ENCODE assay signal across 1 cellular context in genomic region chr11:16605440-16605970, GRCh38.
TF ChIP-seq lines count a peak whose summit lies in the region.

No MANE protein-coding gene starts in this region.

TF ChIP-seq in K562, 482 proteins besides CTCF, POLR2A, EP300 and RAD21 (continued from another document and continues in another):
- TF ChIP-seq TSHZ1 (CRISPR knock-in tag; IDR thresholded peaks at IDR 0.05) (no peak), ZNF263 (CRISPR knock-in tag; IDR thresholded peaks at IDR 0.05; ENCODE audit: borderline replicate concordance) (peak; percentile 68; the same call in 1 of the 2 replicates), GTF2E2 (tag; IDR thresholded peaks at IDR 0.05) (no peak), ATF2 (CRISPR knock-in tag; IDR thresholded peaks at IDR 0.05) (no peak), SOX6 (IDR thresholded peaks at IDR 0.05) (no peak), ZNF395 (CRISPR knock-in tag; IDR thresholded peaks at IDR 0.05) (no peak), NFRKB (IDR thresholded peaks at IDR 0.05; ENCODE audit: low read depth) (peak; percentile 66), FUS (optimal IDR thresholded peaks at IDR 0.05; ENCODE audit: low read depth, low read length) (no peak), MAFK (IDR thresholded peaks at IDR 0.05; ENCODE audit: low read length) (no peak), ZNF311 (CRISPR knock-in tag; IDR thresholded peaks at IDR 0.05) (no peak), SMARCA4 (IDR thresholded peaks at IDR 0.05) (no peak), HNRNPLL (IDR thresholded peaks at IDR 0.05; ENCODE audit: low read depth, low read length, poor library complexity, severe bottlenecking) (peak; percentile 32), CEBPB (tag; IDR thresholded peaks at IDR 0.05) (no peak), ZNF224 (CRISPR knock-in tag; IDR thresholded peaks at IDR 0.05) (no peak), MBD2 (IDR thresholded peaks at IDR 0.05; ENCODE audit: borderline replicate concordance, low read depth) (0 out of 2 replicates have a peak, but pooled peaks have one; percentile 24), ZNF23 (CRISPR knock-in tag; IDR thresholded peaks at IDR 0.05) (no peak), HINFP (tag; conservative IDR thresholded peaks at IDR 0.05; ENCODE audit: low read depth) (no peak), HOXB6 (CRISPR knock-in tag; IDR thresholded peaks at IDR 0.05; ENCODE audit: borderline replicate concordance) (no peak), CBFA2T2 (conservative IDR thresholded peaks at IDR 0.05) (0 out of 2 replicates have a peak, but pooled peaks have one; percentile 3), POLR2AphosphoS5 (IDR thresholded peaks at IDR 0.05; ENCODE audit: control insufficient read depth, insufficient read depth, low read depth, low read length) (peak; percentile 32; the same call in 1 of the 2 replicates), U2AF1 (optimal IDR thresholded peaks at IDR 0.05; ENCODE audit: low read depth, low read length) (no peak), MEIS2 (IDR thresholded peaks at IDR 0.05; ENCODE audit: partially characterized antibody) (peak; percentile 37), ZNF12 (CRISPR knock-in tag; IDR thresholded peaks at IDR 0.05) (no peak), ZNF740 (CRISPR knock-in tag; IDR thresholded peaks at IDR 0.05) (no peak), ZNF740 (tag; IDR thresholded peaks at IDR 0.05) (no peak), ZNF143 (CRISPR knock-in tag; IDR thresholded peaks at IDR 0.05) (no peak), ELK1 (CRISPR knock-in tag; IDR thresholded peaks at IDR 0.05) (no peak), ZNF431 (CRISPR knock-in tag; IDR thresholded peaks at IDR 0.05) (no peak), CBFB (CRISPR knock-in tag; IDR thresholded peaks at IDR 0.05) (no peak), MAZ (CRISPR knock-in tag; conservative IDR thresholded peaks at IDR 0.05 in 1 of 2, IDR thresholded peaks at IDR 0.05 in 1 of 2) (peak in 1 of 2 experiments; percentile 14; a peak in 1 of 4 replicates), SMAD3 (CRISPR knock-in tag; conservative IDR thresholded peaks at IDR 0.05) (no peak), CHD7 (IDR thresholded peaks at IDR 0.05; ENCODE audit: low read depth, low read length) (no peak), GABPB2 (CRISPR knock-in tag; conservative IDR thresholded peaks at IDR 0.05) (no peak), ELF4 (CRISPR knock-in tag; IDR thresholded peaks at IDR 0.05) (no peak), KDM4B (IDR thresholded peaks at IDR 0.05; ENCODE audit: borderline replicate concordance in 2 of 2, low read depth in 1 of 2) (no peak), NFYB (IDR thresholded peaks at IDR 0.05; ENCODE audit: extremely low read depth, insufficient read length) (no peak), PTBP1 (IDR thresholded peaks at IDR 0.05; ENCODE audit: low read depth, low read length) (no peak), HMBOX1 (IDR thresholded peaks at IDR 0.05) (no peak), ZNF507 (tag; conservative IDR thresholded peaks at IDR 0.05) (no peak), FOXK2 (conservative IDR thresholded peaks at IDR 0.05 in 1 of 2, IDR thresholded peaks at IDR 0.05 in 1 of 2; ENCODE audit: low read depth in 2 of 2) (no peak), ATF7 (IDR thresholded peaks at IDR 0.05) (no peak), MCM2 (IDR thresholded peaks at IDR 0.05; ENCODE audit: low read depth) (no peak), ZEB2 (IDR thresholded peaks at IDR 0.05) (no peak), TGIF2 (CRISPR knock-in tag; IDR thresholded peaks at IDR 0.05) (no peak)
